In genomic region chr2:68943581-68944568, GRCh38 we compare ENCODE assay signal across 9 cellular contexts. TPM values are rescaled to one million over a fixed set of nuclear protein-coding genes. Genes with fewer than 3 reads are reported as not detected.
DNase-seq lines count a peak whose midpoint lies in the region; ATAC-seq and TF ChIP-seq lines count a peak whose summit lies in the region.
"Had no signal": no experiment of that assay in that cellular context is flagged by ENCODE, and none has a peak within 500 bp of the region (broad histone marks: within the 10 kb centered on the region; RNA-seq: fewer than 3 reads in every experiment).

No MANE protein-coding gene starts in this region.

- H3K27ac ChIP-seq in CD8-positive, alpha-beta T cell (ENCODE audit: low read depth, low read length): no peak overlapping the region
- H3K27ac ChIP-seq in HCT116 (ENCODE audit: low read depth, low read length) (no peak overlapping the region), VCaP (peak overlapping the region; percentile 54; the same call in 1 of the 2 replicates)

- peak; percentile 18 to 64 (median 40) for DNase-seq in CD8-positive, alpha-beta T cell
- DNase-seq in HCT116 (ENCODE audit: low read depth, low spot score) (peak; percentile 34), NCI-H2196 treated with DMSO at 0.1 percent for 48 hours (lab: John Stamatoyannopoulos, UW; ENCODE audit: unreplicated experiment) (peak; percentile 22), cardiac fibroblast (ENCODE audit: low read depth in 2 of 2) (peak; percentile 73 to 77), inferior parietal cortex (ENCODE audit: extremely low spot score) (peak; percentile 86)
- peak; percentile 55 for DNase-seq in stimulated activated CD4-positive, alpha-beta T cell treated with anti-CD3 and anti-CD28 coated beads, Interleukin-15, amount 100 ng/mL, for 24 hours

- ATAC-seq in CD8-positive, alpha-beta T cell: peak; percentile 75
- ATAC-seq in HCT116 (peak; percentile 94), HG03469 (IDR thresholded peaks at IDR 0.05; ENCODE audit: unreplicated experiment) (no peak)

- BruUV-seq in HCT116 (replicated peaks; lab: Mats Ljungman, UMichigan): no TSS peak

- H3K4me1 Mint-ChIP-seq in CD8-positive, alpha-beta T cell (ENCODE audit: low read depth): peaks cover 4% of the 10 kb centered on the region

- no peak overlapping the region for H3K9ac ChIP-seq in HCT116 (ENCODE audit: low read length)

- CTCF ChIA-PET in CD8-positive, alpha-beta T cell (lab: Charles Lee): interaction anchor here (0.6 to 3.3 kb wide), 17 partner anchors 7 to 410 kb away, joined by 3 to 26 read pairs (median 3); partner anchors contain the start of gene GKN2
- CTCF ChIA-PET in HCT116 (lab: Charles Lee): interaction anchor here (0.6 to 2.8 kb wide), 32 partner anchors 9 to 873 kb away, joined by 3 to 22 read pairs (median 4); partner anchors contain the start of genes APLF, FBXO48 and GKN2

- peak overlapping the region; percentile 25; the same call in 1 of the 2 replicates for H3K4me2 ChIP-seq in HCT116 (ENCODE audit: low read length)

- TF ChIP-seq RAD21 in HCT116 (IDR thresholded peaks at IDR 0.05; ENCODE audit: low read depth): peak; percentile 66

- TF ChIP-seq CTCF in CD8-positive, alpha-beta T cell (IDR thresholded peaks at IDR 0.05): peak; percentile 84
- peak; percentile 73 to 78 (median 78) for TF ChIP-seq CTCF in HCT116 (IDR thresholded peaks at IDR 0.05 in 2 of 3, conservative IDR thresholded peaks at IDR 0.05 in 1 of 3; ENCODE audit: borderline replicate concordance in 1 of 3, insufficient read depth in 1 of 3, low read depth in 2 of 3, low read length in 2 of 3)
- TF ChIP-seq CTCF in VCaP (conservative IDR thresholded peaks at IDR 0.05): peak; percentile 91
- peak; percentile 81 for TF ChIP-seq CTCF in cardiac fibroblast (IDR thresholded peaks at IDR 0.05; ENCODE audit: low read depth, low read length)

- H3K36me3 Mint-ChIP-seq in CD8-positive, alpha-beta T cell: no peaks in the 10 kb centered on the region
- H3K36me3 Mint-ChIP-seq: IgD-negative memory B cell had no signal

- no peaks in the 10 kb centered on the region for H3K4me1 ChIP-seq in CD8-positive, alpha-beta T cell (ENCODE audit: insufficient read depth, low read length)
- peaks cover 0 to 4% of the 10 kb centered on the region in 2 experiments; a peak in 1 of 4 replicates for H3K4me1 ChIP-seq in HCT116 (ENCODE audit: control insufficient read depth in 1 of 2, insufficient read depth in 2 of 2, low read length in 2 of 2)

- no peak for TF ChIP-seq POLR2A in HCT116 (IDR thresholded peaks at IDR 0.05; ENCODE audit: borderline replicate concordance, extremely low read depth, insufficient read depth, insufficient read length)

- H3K4me3 Mint-ChIP-seq in CD8-positive, alpha-beta T cell: no peak overlapping the region

- H3K27ac Mint-ChIP-seq in CD8-positive, alpha-beta T cell: no peak overlapping the region
- H3K27ac Mint-ChIP-seq: IgD-negative memory B cell had no signal

- POLR2A ChIA-PET in CD8-positive, alpha-beta T cell (lab: Charles Lee): interaction anchor here (0.7 to 1.0 kb wide), 3 partner anchors 9 to 27 kb away, joined by 3 to 4 read pairs (median 4); no protein-coding TSS in a partner anchor
- POLR2A ChIA-PET in HCT116 (lab: Charles Lee): interaction anchor here (1.2 to 1.5 kb wide), 2 partner anchors 18 to 493 kb away, joined by 3 to 4 read pairs; partner anchors contain the start of gene NFU1

- H3K9me2 ChIP-seq in HCT116 (ENCODE audit: insufficient read depth): no peaks in the 10 kb centered on the region

- no peaks in the 10 kb centered on the region for H3K9me3 ChIP-seq in CD8-positive, alpha-beta T cell (ENCODE audit: low read length)
- 0 out of 4 replicates have a peak, but pooled peaks cover 0 to 3% of the 10 kb centered on the region in 2 experiments for H3K9me3 ChIP-seq in HCT116 (ENCODE audit: control insufficient read depth in 1 of 2, insufficient read depth in 1 of 2, low read depth in 1 of 2, low read length in 2 of 2)

- peak overlapping the region; percentile 75 for H2AFZ ChIP-seq in HCT116 (ENCODE audit: low read depth, low read length, poor library complexity, severe bottlenecking)

- H3K27me3 ChIP-seq in CD8-positive, alpha-beta T cell (ENCODE audit: insufficient read depth, low read length): no peaks in the 10 kb centered on the region
- no peaks in the 10 kb centered on the region for H3K27me3 ChIP-seq in HCT116 (ENCODE audit: insufficient read depth, low read length)

- no peaks in the 10 kb centered on the region for H4K20me1 ChIP-seq in HCT116 (ENCODE audit: insufficient read depth)

- peaks cover 7% of the 10 kb centered on the region for H3K9me3 Mint-ChIP-seq in CD8-positive, alpha-beta T cell

- RAD21 ChIA-PET in HCT116 (lab: Charles Lee; ENCODE audit: low non-redundant PET in 1 of 2, low total read pairs in 2 of 2, uncharacterized antibody in 2 of 2, unreplicated experiment in 2 of 2): interaction anchor here in 1 of 2 experiments (0.7 kb wide), 1 partner anchor 421 kb away, joined by 3 read pairs; no protein-coding TSS in a partner anchor

- no peak overlapping the region for H3K4me3 ChIP-seq in CD8-positive, alpha-beta T cell (ENCODE audit: low read depth, low read length)
- H3K4me3 ChIP-seq in HCT116 (replicated peaks in 1 of 2; ENCODE audit: low read depth in 1 of 2, low read length in 2 of 2) (no peak overlapping the region), cardiac fibroblast (replicated peaks in 1 of 2; ENCODE audit: low read depth in 2 of 2, low read length in 2 of 2) (no peak overlapping the region)

- intact Hi-C loops in CD8-positive, alpha-beta T cell (cut with DNase I, micrococcal nuclease): loop anchor here (2.0 to 5.0 kb wide), 2 partner anchors 363 kb away; no protein-coding TSS in a partner anchor
- intact Hi-C loops in HCT116 (cut with micrococcal nuclease): loop anchor here (1.0 to 2.0 kb wide), 2 partner anchors 69 to 363 kb away; partner anchors contain the start of gene ANTXR1

- peaks cover 27% of the 10 kb centered on the region for H3K27me3 Mint-ChIP-seq in CD8-positive, alpha-beta T cell (ENCODE audit: low read depth)

- no peaks in the 10 kb centered on the region for H3K79me2 ChIP-seq in HCT116 (ENCODE audit: insufficient read depth, low read length)

- no peaks in the 10 kb centered on the region for H3K36me3 ChIP-seq in CD8-positive, alpha-beta T cell (ENCODE audit: insufficient read depth, low read length)
- H3K36me3 ChIP-seq in HCT116 (ENCODE audit: control insufficient read depth in 1 of 2, insufficient read depth in 2 of 2, low read length in 2 of 2): no peaks in the 10 kb centered on the region

TF ChIP-seq in HCT116, 20 proteins besides CTCF, POLR2A, EP300 and RAD21:
- TF ChIP-seq CEBPB (IDR thresholded peaks at IDR 0.05; ENCODE audit: low read depth): no peak
- TF ChIP-seq ZBTB33 (IDR thresholded peaks at IDR 0.05; ENCODE audit: extremely low read depth, insufficient replicate concordance, low read length): no peak
- no peak for TF ChIP-seq JUND (IDR thresholded peaks at IDR 0.05)
- TF ChIP-seq TCF7L2 (IDR thresholded peaks at IDR 0.05; ENCODE audit: borderline replicate concordance, extremely low read depth, insufficient read depth, insufficient read length): peak; percentile 26

RNA-seq across cellular contexts. Expression of gene GKN2, which starts 8.8 kb away (rescaled TPM):
- not detected for total RNA-seq in CD8-positive, alpha-beta T cell
- not detected for total RNA-seq in HCT116 (2021; ENCODE audit: unreplicated experiment)
- polyA plus RNA-seq in HCT116 (2012): not detected in 2 replicates
- polyA plus RNA-seq: IgD-negative memory B cell had no signal

RNA-seq across cellular contexts. Expression of gene GKN1, which starts 30.6 kb away (rescaled TPM):
- not detected for total RNA-seq in CD8-positive, alpha-beta T cell
- total RNA-seq in HCT116 (2021; ENCODE audit: unreplicated experiment): not detected
- not detected in 2 replicates for polyA plus RNA-seq in HCT116 (2012)
- polyA plus RNA-seq: IgD-negative memory B cell had no signal

Comparison
In these comparisons a context has a peak if more than half of its experiments do, and no peak if none do; other contexts are left out.
1. DNase-seq: peak in every context shown above with its lines; median percentile 86 in inferior parietal cortex; 75 in cardiac fibroblast; 55 in stimulated activated CD4-positive, alpha-beta T cell treated with anti-CD3 and anti-CD28 coated beads, Interleukin-15, amount 100 ng/mL, for 24 hours; 40 in CD8-positive, alpha-beta T cell; 34 in HCT116; 22 in NCI-H2196 treated with DMSO at 0.1 percent for 48 hours.